ENCODE assay signal across 22 cellular contexts in the genomic region with DNA sequence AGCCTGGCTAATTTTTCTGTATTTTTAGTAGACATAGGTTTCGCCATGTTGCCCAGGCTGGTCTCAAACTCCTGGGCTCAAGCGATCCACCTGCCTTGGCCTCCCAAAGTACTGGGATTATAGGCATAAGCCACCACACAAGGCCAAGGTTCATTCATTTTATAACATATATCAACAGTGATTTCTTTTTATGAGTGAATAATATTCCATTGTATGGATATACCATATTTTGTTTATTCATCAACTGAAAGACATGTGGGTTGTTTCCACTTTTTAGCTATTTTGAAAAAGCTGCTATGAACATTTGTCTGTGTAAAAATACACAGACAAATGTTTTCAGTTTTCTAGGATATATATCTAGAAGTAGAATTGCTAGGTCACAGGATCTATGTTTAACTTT.
"Had no signal": no experiment of that assay in that cellular context is flagged by ENCODE, and none has a peak within 500 bp of the region (broad histone marks: within the 10 kb centered on the region; RNA-seq: fewer than 3 reads in every experiment).

No MANE protein-coding gene starts in this region.

- H3K9me3 Mint-ChIP-seq: activated naive CD8-positive, alpha-beta T cell treated with anti-CD3 and anti-CD28 coated beads, Interleukin-2, amount 10 ng/mL, durations not matched to agents 7 days and 5 days; type B pancreatic cell had no signal

- DNase-seq: activated CD4-positive, alpha-beta T cell treated with anti-CD3 and anti-CD28 coated beads, Interleukin-2, amount 50 U/mL, for 48 hours; activated CD8-positive, alpha-beta memory T cell treated with anti-CD3 and anti-CD28 coated beads, Interleukin-2, amount 50 U/mL, for 48 hours; activated naive CD8-positive, alpha-beta T cell treated with anti-CD3 and anti-CD28 coated beads, Interleukin-2, amount 10 ng/mL, durations not matched to agents 7 days and 5 days; anterior cingulate cortex; brain microvascular endothelial cell; cerebellar nuclear complex; foreskin melanocyte; left ventricle myocardium superior; mesenchymal stem cell; nephron progenitor cell; right cardiac atrium; SJCRH30; stimulated activated CD4-positive, alpha-beta T cell treated with anti-CD3 and anti-CD28 coated beads, Interleukin-4, amount 100 ng/mL, for 24 hours; stimulated activated naive CD4-positive, alpha-beta T cell; SW 1271; T1000 had no signal

- H3K27ac ChIP-seq: brain microvascular endothelial cell, epithelial cell of prostate, prostate gland, SJCRH30, suprapubic skin, VCaP had no signal

- H3K36me3 ChIP-seq: prostate gland, SJCRH30, suprapubic skin had no signal

- H3K4me3 Mint-ChIP-seq: nephron progenitor cell, type B pancreatic cell had no signal

- H3K27me3 ChIP-seq: brain microvascular endothelial cell, SJCRH30, suprapubic skin had no signal

- H3K4me1 Mint-ChIP-seq: nephron progenitor cell had no signal

- H3K27ac Mint-ChIP-seq: nephron progenitor cell had no signal

- H3K9me3 ChIP-seq: prostate gland, SJCRH30, suprapubic skin had no signal

- ATAC-seq: left ventricle myocardium superior, right cardiac atrium had no signal

- H3K27me3 Mint-ChIP-seq: activated naive CD8-positive, alpha-beta T cell treated with anti-CD3 and anti-CD28 coated beads, Interleukin-2, amount 10 ng/mL, durations not matched to agents 7 days and 5 days; type B pancreatic cell had no signal

- H3K4me1 ChIP-seq: prostate gland, SJCRH30 had no signal

- H3K4me3 ChIP-seq: prostate gland, SJCRH30, skin epidermis, suprapubic skin had no signal
